Comparison of ENCODE assay signal across 8 cellular contexts in genomic region chr5:148998174-148998797, GRCh38.
DNase-seq lines count a peak whose midpoint lies in the region; ATAC-seq, FAIRE-seq and TF ChIP-seq lines count a peak whose summit lies in the region.

No MANE protein-coding gene starts in this region.

- TF ChIP-seq EP300 in K562 (IDR thresholded peaks at IDR 0.05; ENCODE audit: low read length) (no peak), transverse colon (IDR thresholded peaks at IDR 0.05; ENCODE audit: low read depth) (no peak)

- H3K4me3 ChIP-seq in K562 = no peak overlapping the region
- H3K4me3 ChIP-seq in kidney epithelial cell (ENCODE audit: low read depth, low read length) = no peak overlapping the region
- H3K4me3 ChIP-seq in transverse colon = no peak overlapping the region

- intact Hi-C loops in K562 (cut with micrococcal nuclease) = loop anchor here (1.0 to 10.0 kb wide), 5 partner anchors 83 to 265 kb away; no protein-coding TSS in a partner anchor
- intact Hi-C loops in transverse colon (cut with DNase I; ENCODE audit: low total_unique reads) = no loop called here

- H3K36me3 ChIP-seq in K562 (ENCODE audit: control insufficient read depth, insufficient read depth, low read length) (no peaks in the 10 kb centered on the region), kidney epithelial cell (ENCODE audit: control insufficient read depth, insufficient read depth, low read length) (no peaks in the 10 kb centered on the region), transverse colon (no peaks in the 10 kb centered on the region)

- H2AFZ ChIP-seq in K562 (ENCODE audit: low read depth, low read length) = no peak overlapping the region

- H4K20me1 ChIP-seq in K562 (replicated peaks; ENCODE audit: control insufficient read depth, insufficient read depth, low read length) = 0 out of 2 replicates have a peak, but pooled peaks cover 3% of the 10 kb centered on the region

- TF ChIP-seq CTCF in 22Rv1 (IDR thresholded peaks at IDR 0.05) (peak; percentile 79), K562 (IDR thresholded peaks at IDR 0.05 in 2 of 3, conservative IDR thresholded peaks at IDR 0.05 in 1 of 3; ENCODE audit: insufficient read depth in 2 of 3, low read depth in 1 of 3, low read length in 3 of 3) (peak; percentile 48 to 70 (median 57); a peak in 5 of 6 replicates), kidney epithelial cell (IDR thresholded peaks at IDR 0.05; ENCODE audit: insufficient read depth, low read length, poor library complexity, severe bottlenecking) (peak; percentile 55), transverse colon (IDR thresholded peaks at IDR 0.05) (peak; percentile 59 to 68 (median 65))

- TF ChIP-seq POLR2A in K562 (conservative IDR thresholded peaks at IDR 0.05) = no peak
- no peak for TF ChIP-seq POLR2A in transverse colon (IDR thresholded peaks at IDR 0.05)

- H3K9me3 ChIP-seq in K562 (replicated peaks; ENCODE audit: control insufficient read depth, insufficient read depth, low read depth, low read length) = no peaks in the 10 kb centered on the region
- H3K9me3 ChIP-seq in transverse colon = no peaks in the 10 kb centered on the region

- in situ Hi-C loops in K562 (cut with MboI) (no loop called here), transverse colon (cut with MboI; ENCODE audit: low pct_ligation_motif_present in 1 of 4, low pct_unique_long_range_greater_than_20kb in 1 of 4, low sequenced_read_pairs in 3 of 4) (loop anchor here in 1 of 4 donors (10.0 kb wide), 1 partner anchor 263 kb away; no protein-coding TSS in a partner anchor)

- H3K4me1 ChIP-seq in K562 (replicated peaks in 1 of 2; ENCODE audit: control insufficient read depth in 2 of 2, insufficient read depth in 2 of 2, low read length in 2 of 2) = no peaks in the 10 kb centered on the region
- H3K4me1 ChIP-seq in transverse colon = peaks cover 0 to 12% (median 4%) of the 10 kb centered on the region in 4 donors

- POLR2A ChIA-PET in K562 (lab: Yijun Ruan, JAX) = no interaction called here

- H3K27me3 ChIP-seq in K562 (ENCODE audit: control insufficient read depth in 2 of 2, insufficient read depth in 2 of 2, low read length in 2 of 2) = no peaks in the 10 kb centered on the region
- H3K27me3 ChIP-seq in kidney epithelial cell (ENCODE audit: control insufficient read depth, insufficient read depth, low read length) = no peaks in the 10 kb centered on the region
- H3K27me3 ChIP-seq in transverse colon = no peaks in the 10 kb centered on the region

- ATAC-seq in HG02763 (IDR thresholded peaks at IDR 0.05; ENCODE audit: unreplicated experiment) (peak; percentile 53), K562 (peak; percentile 87)

- H3K79me2 ChIP-seq in K562 (ENCODE audit: control insufficient read depth, insufficient read depth, low read length) = no peaks in the 10 kb centered on the region

- CTCF ChIA-PET in K562 (lab: Yijun Ruan, JAX; ENCODE audit: low intra/inter-chr PET ratio) = interaction anchor here (2.1 kb wide), 1 partner anchor 265 kb away, joined by 7 read pairs; no protein-coding TSS in a partner anchor

- no peak overlapping the region for H3K4me2 ChIP-seq in K562 (ENCODE audit: insufficient read depth, low read length)

- 0% methylated on average over 6 of the region's 6 CpGs for WGBS in K562 (ENCODE audit: insufficient coverage, low coverage, missing lambda C conversion rate)
- 35 to 60% methylated on average over 2 to 6 of the region's 6 CpGs for WGBS in transverse colon (ENCODE audit: low coverage in 1 of 2), 2 donors

- no TSS peak for BruUV-seq in K562 (replicated peaks; lab: Mats Ljungman, UMichigan)

- no peak overlapping the region for H3K27ac ChIP-seq in 22Rv1
- H3K27ac ChIP-seq in K562 (ENCODE audit: extremely low read depth, low read depth, low read length) = no peak overlapping the region
- no peak overlapping the region for H3K27ac ChIP-seq in transverse colon

- no peak overlapping the region for H3K9ac ChIP-seq in K562 (ENCODE audit: insufficient read depth in 1 of 2, low read depth in 2 of 2, low read length in 2 of 2)

- peak; percentile 61 to 67 for TF ChIP-seq RAD21 in K562 (CRISPR knock-in tag; conservative IDR thresholded peaks at IDR 0.05 in 1 of 2, IDR thresholded peaks at IDR 0.05 in 1 of 2)

- no peaks in the 10 kb centered on the region for H3K9me1 ChIP-seq in K562 (ENCODE audit: control insufficient read depth, insufficient read depth, low read length)

- peak; percentile 75 for FAIRE-seq in K562 (lab: Jason Lieb, UNC)

- DNase-seq in EH (ENCODE audit: low read depth) (peak; percentile 75), NCI-H526 treated with DMSO at 0.1 percent for 48 hours (lab: John Stamatoyannopoulos, UW) (peak; percentile 24), K562 (ENCODE audit: extremely low read depth in 1 of 4, low spot score in 3 of 4) (peak; percentile 16 to 51 (median 21)), kidney epithelial cell (ENCODE audit: low read depth) (no peak), transverse colon (no peak)
- DNase-seq in effector CD8-positive, alpha-beta T cell (lab: John Stamatoyannopoulos, UW) = no peak

TF ChIP-seq in K562, 482 proteins besides CTCF, POLR2A, EP300 and RAD21:
- TF ChIP-seq HMG20A (CRISPR knock-in tag; conservative IDR thresholded peaks at IDR 0.05) (no peak), MAFF (IDR thresholded peaks at IDR 0.05; ENCODE audit: low read length) (no peak), SMC3 (conservative IDR thresholded peaks at IDR 0.05; ENCODE audit: insufficient read depth, low read depth, low read length) (peak; percentile 37; the same call in 1 of the 2 replicates), ARHGAP35 (IDR thresholded peaks at IDR 0.05; ENCODE audit: partially characterized antibody) (no peak), KLF16 (IDR thresholded peaks at IDR 0.05) (0 out of 2 replicates have a peak, but pooled peaks have one; percentile 3), STAT5A (IDR thresholded peaks at IDR 0.05; ENCODE audit: borderline replicate concordance, low read length) (no peak), SP2 (IDR thresholded peaks at IDR 0.05; ENCODE audit: extremely low read depth, low read depth, low read length, poor library complexity, severe bottlenecking) (no peak), MAZ (CRISPR knock-in tag; conservative IDR thresholded peaks at IDR 0.05 in 1 of 2, IDR thresholded peaks at IDR 0.05 in 1 of 2) (no peak), ZEB2 (IDR thresholded peaks at IDR 0.05) (no peak), KAT7 (CRISPR knock-in tag; IDR thresholded peaks at IDR 0.05; ENCODE audit: borderline replicate concordance) (no peak), RAD51 (IDR thresholded peaks at IDR 0.05; ENCODE audit: borderline replicate concordance, low read depth) (0 out of 2 replicates have a peak, but pooled peaks have one; percentile 9), CHCHD3 (CRISPR knock-in tag; IDR thresholded peaks at IDR 0.05) (no peak), DEAF1 (CRISPR knock-in tag; IDR thresholded peaks at IDR 0.05) (peak; percentile 36; the same call in 1 of the 2 replicates)

Comparison
In these comparisons a context has a peak if more than half of its experiments do, and no peak if none do; other contexts are left out.
1. DNase-seq: peak in EH (single experiment), NCI-H526 treated with DMSO at 0.1 percent for 48 hours (single experiment) and K562 (4 of 4); none in kidney epithelial cell (single experiment), transverse colon (single experiment) and effector CD8-positive, alpha-beta T cell (single experiment).
2. Peak in every context shown above with its lines, with median percentiles within 50 percentile points of each other: CTCF ChIP-seq.